Comparison of ENCODE assay signal across 13 cellular contexts in genomic region chr5:170301901-170302728, GRCh38. TPM values are rescaled to one million over a fixed set of nuclear protein-coding genes. Genes with fewer than 3 reads are reported as not detected.
A peak's percentile ranks its signal among the peaks of the same experiment; 100 is the strongest.
DNase-seq lines count a peak whose midpoint lies in the region; ATAC-seq and TF ChIP-seq lines count a peak whose summit lies in the region.
"Had no signal": no experiment of that assay in that cellular context is flagged by ENCODE, and none has a peak within 500 bp of the region (broad histone marks: within the 10 kb centered on the region; RNA-seq: fewer than 3 reads in every experiment).

No MANE protein-coding gene starts in this region.

- H3K36me3 Mint-ChIP-seq in activated CD8-positive, alpha-beta T cell treated with anti-CD3 and anti-CD28 coated beads, Interleukin-2, amount 10 ng/mL, durations not matched to agents 7 days and 5 days (ENCODE audit: low read depth), result peaks cover 5% of the 10 kb centered on the region

- TF ChIP-seq EP300 in transverse colon (IDR thresholded peaks at IDR 0.05; ENCODE audit: low read depth), result no peak
- TF ChIP-seq EP300 in tibial nerve (IDR thresholded peaks at IDR 0.05), result no peak

- peak overlapping the region; percentile 80 for H3K4me3 Mint-ChIP-seq in activated CD8-positive, alpha-beta T cell treated with anti-CD3 and anti-CD28 coated beads, Interleukin-2, amount 10 ng/mL, durations not matched to agents 7 days and 5 days

- DNase-seq in heart right ventricle (no peak), right cardiac atrium (no peak), left kidney (ENCODE audit: low read depth, low spot score) (peak; percentile 64), transverse colon (no peak), tibial nerve (ENCODE audit: low spot score in 2 of 2) (no peak)
- DNase-seq in activated CD8-positive, alpha-beta T cell treated with anti-CD3 and anti-CD28 coated beads, Interleukin-2, amount 10 ng/mL, durations not matched to agents 7 days and 5 days, result no peak
- DNase-seq: NCI-H1694, NCI-H526 had no signal

- CTCF ChIA-PET in activated CD8-positive, alpha-beta T cell treated with anti-CD3 and anti-CD28 coated beads, Interleukin-2, amount 10 ng/mL, durations not matched to agents 7 days and 5 days (lab: Charles Lee), result interaction anchor here (0.7 to 14.1 kb wide), 15 partner anchors 9 to 37 kb away, joined by 3 to 226 read pairs (median 8); no protein-coding TSS in a partner anchor

- H3K9me3 Mint-ChIP-seq in activated CD8-positive, alpha-beta T cell treated with anti-CD3 and anti-CD28 coated beads, Interleukin-2, amount 10 ng/mL, durations not matched to agents 7 days and 5 days (ENCODE audit: insufficient read depth), result no peaks in the 10 kb centered on the region

- ATAC-seq in heart right ventricle, result no peak
- ATAC-seq in right cardiac atrium, result no peak
- no peak for ATAC-seq in activated CD8-positive, alpha-beta T cell treated with anti-CD3 and anti-CD28 coated beads, Interleukin-2, amount 10 ng/mL, durations not matched to agents 7 days and 5 days
- ATAC-seq in GM19397 (IDR thresholded peaks at IDR 0.05; ENCODE audit: unreplicated experiment), result no peak
- no peak for ATAC-seq in HG02623 (IDR thresholded peaks at IDR 0.05; ENCODE audit: unreplicated experiment)
- ATAC-seq: Right ventricle myocardium inferior had no signal

- TF ChIP-seq CTCF in heart right ventricle (IDR thresholded peaks at IDR 0.05), result no peak
- no peak for TF ChIP-seq CTCF in transverse colon (IDR thresholded peaks at IDR 0.05)
- TF ChIP-seq CTCF in tibial nerve (IDR thresholded peaks at IDR 0.05), result no peak

- POLR2A ChIA-PET in activated CD8-positive, alpha-beta T cell treated with anti-CD3 and anti-CD28 coated beads, Interleukin-2, amount 10 ng/mL, durations not matched to agents 7 days and 5 days (lab: Charles Lee), result interaction anchor here (1.8 to 23.3 kb wide), 5 partner anchors 9 to 31 kb away, joined by 12 to 898 read pairs (median 32); no protein-coding TSS in a partner anchor

- WGBS in heart right ventricle, 2 donors, result 80 to 83% methylated on average over 13 of the region's 13 CpGs
- WGBS in right cardiac atrium, result 68% methylated on average over 13 of the region's 13 CpGs
- WGBS in transverse colon (ENCODE audit: low coverage in 1 of 2), 2 donors, result 16 to 58% methylated on average over 4 to 10 of the region's 13 CpGs
- WGBS in tibial nerve, 2 donors, result 77 to 78% methylated on average over 13 of the region's 13 CpGs

- H3K27me3 Mint-ChIP-seq in activated CD8-positive, alpha-beta T cell treated with anti-CD3 and anti-CD28 coated beads, Interleukin-2, amount 10 ng/mL, durations not matched to agents 7 days and 5 days (ENCODE audit: low read depth), result no peaks in the 10 kb centered on the region

- H3K4me3 ChIP-seq in heart right ventricle (peak overlapping the region in 1 of 10 donors; percentile 29), right cardiac atrium (ENCODE audit: low read length) (no peak overlapping the region), transverse colon (no peak overlapping the region), tibial nerve (no peak overlapping the region)
- H3K4me3 ChIP-seq: prostate gland had no signal

- H3K9me3 ChIP-seq in heart right ventricle, result no peaks in the 10 kb centered on the region
- H3K9me3 ChIP-seq in right cardiac atrium (ENCODE audit: control insufficient read depth, low read length), result no peaks in the 10 kb centered on the region
- H3K9me3 ChIP-seq in transverse colon, result no peaks in the 10 kb centered on the region
- H3K9me3 ChIP-seq in tibial nerve, result no peaks in the 10 kb centered on the region
- H3K9me3 ChIP-seq: prostate gland had no signal

- intact Hi-C loops in heart right ventricle (cut with DNase I), result no loop called here
- intact Hi-C loops in right cardiac atrium (cut with DNase I), result no loop called here
- intact Hi-C loops in transverse colon (cut with DNase I; ENCODE audit: low total_unique reads), result no loop called here

- H3K4me1 ChIP-seq in heart right ventricle (peaks cover 4 to 82% (median 32%) of the 10 kb centered on the region in 9 donors), right cardiac atrium (ENCODE audit: control insufficient read depth, insufficient read depth, low read length) (peaks cover 6% of the 10 kb centered on the region), transverse colon (peaks cover 0 to 21% (median 3%) of the 10 kb centered on the region in 4 donors), tibial nerve (peaks cover 0 to 34% (median 21%) of the 10 kb centered on the region in 4 donors)
- H3K4me1 ChIP-seq: prostate gland had no signal

- TF ChIP-seq POLR2A in transverse colon (IDR thresholded peaks at IDR 0.05) (no peak), tibial nerve (IDR thresholded peaks at IDR 0.05) (no peak)

- in situ Hi-C loops in transverse colon (cut with MboI; ENCODE audit: low pct_ligation_motif_present in 1 of 4, low pct_unique_long_range_greater_than_20kb in 1 of 4, low sequenced_read_pairs in 3 of 4), result no loop called here

- H3K36me3 ChIP-seq in heart right ventricle (no peaks in the 10 kb centered on the region), transverse colon (no peaks in the 10 kb centered on the region), tibial nerve (no peaks in the 10 kb centered on the region)
- H3K36me3 ChIP-seq: prostate gland had no signal

- peak overlapping the region; percentile 96 for H3K27ac Mint-ChIP-seq in activated CD8-positive, alpha-beta T cell treated with anti-CD3 and anti-CD28 coated beads, Interleukin-2, amount 10 ng/mL, durations not matched to agents 7 days and 5 days

- H3K27me3 ChIP-seq in heart right ventricle (no peaks in the 10 kb centered on the region), right cardiac atrium (ENCODE audit: control insufficient read depth, insufficient read depth) (no peaks in the 10 kb centered on the region), transverse colon (no peaks in the 10 kb centered on the region), tibial nerve (no peaks in the 10 kb centered on the region)

- peaks cover 79% of the 10 kb centered on the region for H3K4me1 Mint-ChIP-seq in activated CD8-positive, alpha-beta T cell treated with anti-CD3 and anti-CD28 coated beads, Interleukin-2, amount 10 ng/mL, durations not matched to agents 7 days and 5 days (ENCODE audit: low read depth)

- H3K27ac ChIP-seq in heart right ventricle (peak overlapping the region in 6 of 10 donors; percentile 5 to 99 (median 55)), right cardiac atrium (ENCODE audit: low read length) (no peak overlapping the region), transverse colon (peak overlapping the region; percentile 28 to 67 (median 48)), tibial nerve (peak overlapping the region in 2 of 4 donors; percentile 60 to 70)
- H3K27ac ChIP-seq: epithelial cell of prostate had no signal

RNA-seq across cellular contexts. Expression of gene LCP2, which starts 4.5 kb away (rescaled TPM):
- total RNA-seq in heart right ventricle (10 to 100 TPM in 2 of 10 donors, 1 to 10 TPM in 8; 3.2 to 35.1 (median 4.6) TPM), right cardiac atrium (10 to 100 TPM in 3 of 4 donors, 1 to 10 TPM in 1; 7.2 to 10.9 (median 10.4) TPM), transverse colon (10 to 100 TPM in 3 of 4 donors, 1 to 10 TPM in 1; 2.6 to 33.0 (median 23.3) TPM), tibial nerve (10 to 100 TPM; 27.5 to 53.8 (median 47.3) TPM)
- polyA plus RNA-seq in heart right ventricle (1 to 10 TPM; 2.7 to 5.2 TPM), right cardiac atrium (3.0 TPM)
- total RNA-seq in activated CD8-positive, alpha-beta T cell treated with anti-CD3 and anti-CD28 coated beads, Interleukin-2, amount 10 ng/mL, durations not matched to agents 7 days and 5 days, result 100 to 1,000 TPM; 386 TPM

Comparison
In these comparisons a context has a peak if more than half of its experiments do, and no peak if none do; other contexts are left out.
1. RNA of gene LCP2, which starts 4.5 kb away (total RNA-seq): 386 TPM in activated CD8-positive, alpha-beta T cell treated with anti-CD3 and anti-CD28 coated beads, Interleukin-2, amount 10 ng/mL, durations not matched to agents 7 days and 5 days; 27.5 to 53.8 TPM in tibial nerve, 2.6 to 33.0 TPM in transverse colon, 7.2 to 10.9 TPM in right cardiac atrium and 3.2 to 35.1 TPM in heart right ventricle; every median in the first group is over 4 times any median in the second.